Comparison of ENCODE assay signal across 2 cellular contexts in the genomic region with DNA sequence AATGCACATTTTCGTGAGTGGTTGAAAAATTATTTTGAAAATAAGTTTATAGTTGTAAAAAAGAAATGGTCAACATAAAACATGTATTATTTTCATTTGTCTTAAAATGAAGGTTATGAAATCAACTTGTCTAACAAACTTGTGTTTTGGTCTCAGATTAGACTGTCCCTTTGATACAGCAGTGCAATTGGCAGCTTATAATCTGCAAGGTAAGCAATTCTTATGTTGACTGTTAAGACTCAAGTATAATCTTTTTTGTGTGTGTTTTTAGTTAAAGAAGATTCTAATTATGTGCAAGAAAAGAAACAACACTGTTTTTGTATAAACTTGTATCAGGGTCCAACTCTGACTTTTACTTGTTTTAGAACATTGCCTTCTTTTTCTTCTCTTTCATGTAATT.
A peak's percentile ranks its signal among the peaks of the same experiment; 100 is the strongest.
TF ChIP-seq lines count a peak whose summit lies in the region.

No MANE protein-coding gene starts in this region.

TF ChIP-seq in IMR-90, 13 proteins besides CTCF, POLR2A, EP300 and RAD21:
- no peak for TF ChIP-seq MAZ (IDR thresholded peaks at IDR 0.05; ENCODE audit: borderline replicate concordance, low read depth, low read length)
- no peak for TF ChIP-seq SMC3 (IDR thresholded peaks at IDR 0.05; ENCODE audit: low read depth, low read length)
- TF ChIP-seq NFE2L2 (IDR thresholded peaks at IDR 0.05; ENCODE audit: low read depth, low read length): no peak
- TF ChIP-seq CEBPB (IDR thresholded peaks at IDR 0.05; ENCODE audit: low read depth, low read length): no peak
- no peak for TF ChIP-seq FOS (IDR thresholded peaks at IDR 0.05; ENCODE audit: low read depth, low read length)
- peak; percentile 98 for TF ChIP-seq MAFK (IDR thresholded peaks at IDR 0.05; ENCODE audit: low read depth, low read length)
- TF ChIP-seq RCOR1 (IDR thresholded peaks at IDR 0.05; ENCODE audit: insufficient replicate concordance, low read length): no peak
- TF ChIP-seq, protein P1, sequence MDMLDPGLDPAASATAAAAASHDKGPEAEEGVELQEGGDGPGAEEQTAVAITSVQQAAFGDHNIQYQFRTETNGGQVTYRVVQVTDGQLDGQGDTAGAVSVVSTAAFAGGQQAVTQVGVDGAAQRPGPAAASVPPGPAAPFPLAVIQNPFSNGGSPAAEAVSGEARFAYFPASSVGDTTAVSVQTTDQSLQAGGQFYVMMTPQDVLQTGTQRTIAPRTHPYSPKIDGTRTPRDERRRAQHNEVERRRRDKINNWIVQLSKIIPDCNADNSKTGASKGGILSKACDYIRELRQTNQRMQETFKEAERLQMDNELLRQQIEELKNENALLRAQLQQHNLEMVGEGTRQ (IDR thresholded peaks at IDR 0.05; ENCODE audit: low read depth, low read length): no peak
- TF ChIP-seq CHD1 (IDR thresholded peaks at IDR 0.05; ENCODE audit: low read depth, low read length): no peak

TF ChIP-seq in H1, 55 proteins besides CTCF, POLR2A, EP300 and RAD21:
- TF ChIP-seq BCL11A (IDR thresholded peaks at IDR 0.05; ENCODE audit: low read depth in 2 of 2, low read length in 2 of 2) (no peak), CHD2 (IDR thresholded peaks at IDR 0.05; ENCODE audit: low read length) (no peak), TBP (IDR thresholded peaks at IDR 0.05; ENCODE audit: low read depth, low read length) (no peak), MAFK (IDR thresholded peaks at IDR 0.05; ENCODE audit: low read depth, low read length) (peak; percentile 73; the same call in 1 of the 2 replicates), RFX5 (IDR thresholded peaks at IDR 0.05; ENCODE audit: borderline replicate concordance, low read depth, low read length) (no peak)
